ENCODE assay signal across 37 cellular contexts in the genomic region with DNA sequence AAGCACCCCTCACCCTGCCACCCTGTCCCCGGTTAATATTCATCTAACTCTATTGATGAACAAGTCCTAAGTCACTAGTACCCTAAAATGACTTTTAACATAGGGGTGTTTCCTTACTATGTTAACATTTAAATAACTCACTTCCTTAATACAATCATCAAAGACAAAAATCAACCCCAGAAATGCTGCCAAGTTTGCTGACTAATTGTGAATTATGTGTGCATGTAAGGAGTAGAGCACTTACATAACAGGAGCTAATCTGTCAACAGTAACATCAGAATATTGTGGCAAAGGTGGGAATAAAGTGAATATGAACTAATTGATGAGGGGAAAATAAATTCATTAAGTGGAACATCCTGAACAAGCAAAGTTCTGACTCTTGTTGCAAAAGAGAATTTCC.
DNase-seq lines count a peak whose midpoint lies in the region; ATAC-seq, FAIRE-seq and TF ChIP-seq lines count a peak whose summit lies in the region.
"Had no signal": no experiment of that assay in that cellular context is flagged by ENCODE, and none has a peak within 500 bp of the region (broad histone marks: within the 10 kb centered on the region; RNA-seq: fewer than 3 reads in every experiment).

No MANE protein-coding gene starts in this region.

- TF ChIP-seq CTCF in RWPE2 (IDR thresholded peaks at IDR 0.05; ENCODE audit: poor library complexity, severe bottlenecking) (no peak), keratinocyte (optimal IDR thresholded peaks at IDR 0.05 in 1 of 3, IDR thresholded peaks at IDR 0.05 in 1 of 3, conservative IDR thresholded peaks at IDR 0.05 in 1 of 3; ENCODE audit: extremely low read depth in 1 of 3, insufficient read depth in 2 of 3, low read length in 3 of 3) (no peak), type B pancreatic cell (conservative IDR thresholded peaks at IDR 0.05) (no peak), MM.1S (IDR thresholded peaks at IDR 0.05; ENCODE audit: low read length) (no peak)

- FAIRE-seq in keratinocyte (lab: Jason Lieb, UNC) = peak; percentile 81
- FAIRE-seq: pancreas had no signal

- H3K4me3 ChIP-seq in RWPE2 (ENCODE audit: severe bottlenecking) (no peak overlapping the region), keratinocyte (ENCODE audit: control insufficient read depth in 2 of 3, extremely low read depth in 1 of 3, insufficient read depth in 2 of 3, low read depth in 1 of 3, low read length in 3 of 3) (no peak overlapping the region), MM.1S (ENCODE audit: low read length) (no peak overlapping the region)
- H3K4me3 ChIP-seq: esophagus squamous epithelium, left lung, pancreas, SJSA1, skin epidermis had no signal

- H3K27me3 ChIP-seq in RWPE2 (ENCODE audit: insufficient read depth, poor library complexity, severe bottlenecking) (no peaks in the 10 kb centered on the region), keratinocyte (ENCODE audit: control insufficient read depth, extremely low read depth, insufficient read depth, low read length) (no peaks in the 10 kb centered on the region), MM.1S (replicated peaks; ENCODE audit: insufficient read depth, low read length) (no peaks in the 10 kb centered on the region)
- H3K27me3 ChIP-seq: esophagus squamous epithelium, left lung, pancreas had no signal

- no peak overlapping the region for H3K9ac ChIP-seq in keratinocyte (ENCODE audit: control insufficient read depth, extremely low read depth, insufficient read depth, low read length)
- no peak overlapping the region for H3K9ac ChIP-seq in MM.1S (ENCODE audit: low read length)

- H3K9me1 ChIP-seq in keratinocyte (ENCODE audit: control insufficient read depth, extremely low read depth, insufficient read depth, low read length) = no peaks in the 10 kb centered on the region

- no peaks in the 10 kb centered on the region for H3K4me1 Mint-ChIP-seq in natural killer cell treated with Interleukin-12 subunit alpha and Interleukin-12 subunit beta and Interleukin-15 and Interleukin-18, amount 100 ng/mL, for 72 hours (ENCODE audit: low read depth in 2 of 2)
- no peaks in the 10 kb centered on the region for H3K4me1 Mint-ChIP-seq in type B pancreatic cell (ENCODE audit: unreplicated experiment)
- H3K4me1 Mint-ChIP-seq: activated naive CD4-positive, alpha-beta T cell treated with anti-CD3 and anti-CD28 coated beads, Interleukin-2, amount 50 U/mL, for 24 hours; CD8-positive, alpha-beta memory T cell; central memory CD8-positive, alpha-beta T cell; endodermal cell; H9; neural crest cell; stimulated activated memory B cell treated with anti-CD40 and anti-IgM and Interleukin-4, amounts not matched to agents 10 μg/mL and 1 μg/mL and 100 μg/mL, for 72 hours had no signal

- H3K36me3 ChIP-seq in RWPE2 (ENCODE audit: low read depth) = no peaks in the 10 kb centered on the region
- no peaks in the 10 kb centered on the region for H3K36me3 ChIP-seq in keratinocyte (ENCODE audit: control insufficient read depth in 2 of 2, extremely low read depth in 1 of 2, insufficient read depth in 2 of 2, low read length in 2 of 2)
- no peaks in the 10 kb centered on the region for H3K36me3 ChIP-seq in MM.1S (replicated peaks; ENCODE audit: insufficient read depth, low read length)
- H3K36me3 ChIP-seq: BE2C, esophagus squamous epithelium, left lung, pancreas, SJSA1, WERI-Rb-1 had no signal

- no peaks in the 10 kb centered on the region for H3K79me2 ChIP-seq in keratinocyte (ENCODE audit: control insufficient read depth, insufficient read depth, low read length)
- no peaks in the 10 kb centered on the region for H3K79me2 ChIP-seq in MM.1S (ENCODE audit: low read length)

- no peaks in the 10 kb centered on the region for H3K9me2 ChIP-seq in MM.1S (replicated peaks; ENCODE audit: insufficient read depth, low read length)

- ATAC-seq in RWPE2 (ENCODE audit: low read depth) = peak; percentile 60
- no peak for ATAC-seq in natural killer cell treated with Interleukin-12 subunit alpha and Interleukin-12 subunit beta and Interleukin-15 and Interleukin-18, amount 100 ng/mL, for 72 hours
- ATAC-seq: left lung; pancreas; stimulated activated memory B cell treated with anti-CD40 and anti-IgM and Interleukin-4, amounts not matched to agents 10 μg/mL and 1 μg/mL and 100 μg/mL, for 72 hours had no signal

- H3K4me2 ChIP-seq in keratinocyte (ENCODE audit: control insufficient read depth, extremely low read depth, insufficient read depth, low read depth, low read length) = peak overlapping the region; percentile 33
- H3K4me2 ChIP-seq in MM.1S (ENCODE audit: low read depth, low read length) = no peak overlapping the region

- H3K4me1 ChIP-seq in RWPE2 (ENCODE audit: insufficient read depth, poor library complexity, severe bottlenecking) = peaks cover 29% of the 10 kb centered on the region
- peaks cover 28% of the 10 kb centered on the region for H3K4me1 ChIP-seq in keratinocyte (ENCODE audit: control insufficient read depth, extremely low read depth, insufficient read depth, low read length)
- H3K4me1 ChIP-seq in MM.1S (ENCODE audit: low read length) = no peaks in the 10 kb centered on the region
- H3K4me1 ChIP-seq: BE2C, left lung, pancreas, SJSA1 had no signal

- DNase-seq in HPDE6-E6E7 (ENCODE audit: extremely low spot score) (peak; percentile 32), RWPE2 (ENCODE audit: low spot score) (no peak), epithelial cell of prostate (ENCODE audit: low read depth, low spot score) (peak; percentile 79), keratinocyte (ENCODE audit: low read depth, low spot score) (peak; percentile 75), type B pancreatic cell (ENCODE audit: extremely low spot score, unreplicated experiment) (no peak), germinal center (ENCODE audit: low spot score) (no peak), MM.1S (no peak)
- DNase-seq in natural killer cell treated with Interleukin-12 subunit alpha and Interleukin-12 subunit beta and Interleukin-15 and Interleukin-18, amount 100 ng/mL, for 72 hours (ENCODE audit: low spot score) = no peak
- DNase-seq: ACHN; activated CD4-positive, alpha-beta T cell treated with anti-CD3 and anti-CD28 coated beads for 4 hours; activated CD8-positive, alpha-beta memory T cell treated with anti-CD3 and anti-CD28 coated beads for 24 hours; anterior cingulate cortex; BE2C; CD8-positive, alpha-beta memory T cell; dermis blood vessel endothelial cell; endodermal cell; esophagus squamous epithelium; glutamatergic neuron; H9; KG1; left lung; mesenchymal stem cell; NCI-H1694; NCI-H446 treated with DMSO at 0.1 percent for 48 hours; NCI-H774; pancreas; retina; substantia nigra; T1000; trophoblast cell; WERI-Rb-1 had no signal

- H3K9me3 ChIP-seq in RWPE2 (ENCODE audit: severe bottlenecking) (no peaks in the 10 kb centered on the region), keratinocyte (ENCODE audit: control insufficient read depth, low read depth, low read length) (no peaks in the 10 kb centered on the region), MM.1S (replicated peaks; ENCODE audit: insufficient read depth, low read length) (no peaks in the 10 kb centered on the region)
- H3K9me3 ChIP-seq: BE2C, esophagus squamous epithelium, left lung, pancreas, SJSA1 had no signal

- H3K27me3 Mint-ChIP-seq in natural killer cell treated with Interleukin-12 subunit alpha and Interleukin-12 subunit beta and Interleukin-15 and Interleukin-18, amount 100 ng/mL, for 72 hours = peaks cover 16 to 27% of the 10 kb centered on the region in 2 donors
- H3K27me3 Mint-ChIP-seq in type B pancreatic cell = no peaks in the 10 kb centered on the region
- H3K27me3 Mint-ChIP-seq: activated naive CD4-positive, alpha-beta T cell treated with anti-CD3 and anti-CD28 coated beads, Interleukin-2, amount 50 U/mL, for 24 hours; CD8-positive, alpha-beta memory T cell; central memory CD8-positive, alpha-beta T cell; stimulated activated memory B cell treated with anti-CD40 and anti-IgM and Interleukin-4, amounts not matched to agents 10 μg/mL and 1 μg/mL and 100 μg/mL, for 72 hours had no signal

- peaks cover 5% of the 10 kb centered on the region for H3K9me3 Mint-ChIP-seq in natural killer cell treated with Interleukin-12 subunit alpha and Interleukin-12 subunit beta and Interleukin-15 and Interleukin-18, amount 100 ng/mL, for 72 hours
- no peaks in the 10 kb centered on the region for H3K9me3 Mint-ChIP-seq in type B pancreatic cell
- H3K9me3 Mint-ChIP-seq: endodermal cell; H9; stimulated activated memory B cell treated with anti-CD40 and anti-IgM and Interleukin-4, amounts not matched to agents 10 μg/mL and 1 μg/mL and 100 μg/mL, for 72 hours had no signal

- H3K36me3 Mint-ChIP-seq in natural killer cell treated with Interleukin-12 subunit alpha and Interleukin-12 subunit beta and Interleukin-15 and Interleukin-18, amount 100 ng/mL, for 72 hours = peaks cover 4% of the 10 kb centered on the region
- no peaks in the 10 kb centered on the region for H3K36me3 Mint-ChIP-seq in type B pancreatic cell
- H3K36me3 Mint-ChIP-seq: activated naive CD4-positive, alpha-beta T cell treated with anti-CD3 and anti-CD28 coated beads, Interleukin-2, amount 50 U/mL, for 24 hours; stimulated activated memory B cell treated with anti-CD40 and anti-IgM and Interleukin-4, amounts not matched to agents 10 μg/mL and 1 μg/mL and 100 μg/mL, for 72 hours had no signal

- H3F3A ChIP-seq in MM.1S (ENCODE audit: insufficient read depth, low read length) = no peaks in the 10 kb centered on the region

- H2AFZ ChIP-seq in keratinocyte (ENCODE audit: control insufficient read depth, low read length) = no peak overlapping the region
- no peak overlapping the region for H2AFZ ChIP-seq in MM.1S (ENCODE audit: low read length)

- H4K20me1 ChIP-seq in keratinocyte (ENCODE audit: control insufficient read depth, extremely low read depth, insufficient read depth, low read length) (no peaks in the 10 kb centered on the region), MM.1S (ENCODE audit: insufficient read depth, low read length) (no peaks in the 10 kb centered on the region)

- H3K27ac ChIP-seq in RWPE2 (ENCODE audit: poor library complexity, severe bottlenecking) = peak overlapping the region; percentile 68
- H3K27ac ChIP-seq in epithelial cell of prostate = peak overlapping the region; percentile 95
- peak overlapping the region; percentile 54 for H3K27ac ChIP-seq in keratinocyte (ENCODE audit: control insufficient read depth, insufficient read depth, low read length)
- H3K27ac ChIP-seq in MM.1S (ENCODE audit: low read length) = no peak overlapping the region
- H3K27ac ChIP-seq: left lung, pancreas, SJSA1, skin epidermis, WERI-Rb-1 had no signal

- dilution Hi-C loops in keratinocyte (cut with MboI; ENCODE audit: extremely low pct_ligation_motif_present, low sequenced_read_pairs) = no loop called here

- H3K27ac Mint-ChIP-seq in natural killer cell treated with Interleukin-12 subunit alpha and Interleukin-12 subunit beta and Interleukin-15 and Interleukin-18, amount 100 ng/mL, for 72 hours = no peak overlapping the region
- H3K27ac Mint-ChIP-seq in type B pancreatic cell = no peak overlapping the region
- H3K27ac Mint-ChIP-seq: activated naive CD4-positive, alpha-beta T cell treated with anti-CD3 and anti-CD28 coated beads, Interleukin-2, amount 50 U/mL, for 24 hours; CD8-positive, alpha-beta memory T cell; endodermal cell; H9; stimulated activated memory B cell treated with anti-CD40 and anti-IgM and Interleukin-4, amounts not matched to agents 10 μg/mL and 1 μg/mL and 100 μg/mL, for 72 hours had no signal

- H3K4me3 Mint-ChIP-seq in natural killer cell treated with Interleukin-12 subunit alpha and Interleukin-12 subunit beta and Interleukin-15 and Interleukin-18, amount 100 ng/mL, for 72 hours = no peak overlapping the region
- no peak overlapping the region for H3K4me3 Mint-ChIP-seq in type B pancreatic cell
- H3K4me3 Mint-ChIP-seq: activated naive CD4-positive, alpha-beta T cell treated with anti-CD3 and anti-CD28 coated beads, Interleukin-2, amount 50 U/mL, for 24 hours; CD8-positive, alpha-beta memory T cell; central memory CD8-positive, alpha-beta T cell; endodermal cell; H9; neural crest cell; stimulated activated memory B cell treated with anti-CD40 and anti-IgM and Interleukin-4, amounts not matched to agents 10 μg/mL and 1 μg/mL and 100 μg/mL, for 72 hours had no signal

Comparison
In these comparisons a context has a peak if more than half of its experiments do, and no peak if none do; other contexts are left out.
1. DNase-seq: peak in HPDE6-E6E7 (single experiment), epithelial cell of prostate (single experiment) and keratinocyte (single experiment); none in RWPE2 (single experiment), natural killer cell treated with Interleukin-12 subunit alpha and Interleukin-12 subunit beta and Interleukin-15 and Interleukin-18, amount 100 ng/mL, for 72 hours (single experiment), type B pancreatic cell (single experiment), germinal center (single experiment) and MM.1S (single experiment).